In genomic region chr17:42313773-42314566, GRCh38 we compare ENCODE assay signal across 10 cellular contexts. TPM values are rescaled to one million over a fixed set of nuclear protein-coding genes. Genes with fewer than 3 reads are reported as not detected.
A peak's percentile ranks its signal among the peaks of the same experiment; 100 is the strongest.
DNase-seq lines count a peak whose midpoint lies in the region; ATAC-seq, FAIRE-seq and TF ChIP-seq lines count a peak whose summit lies in the region.
"Had no signal": no experiment of that assay in that cellular context is flagged by ENCODE, and none has a peak within 500 bp of the region (broad histone marks: within the 10 kb centered on the region; RNA-seq: fewer than 3 reads in every experiment).

No MANE protein-coding gene starts in this region.

- ATAC-seq in activated T-cell treated with anti-CD3 and anti-CD28 coated beads, Interleukin-2, amount 50 U/mL, for 4 hours: no peak
- no peak for ATAC-seq in upper lobe of right lung
- no peak for ATAC-seq in HG03095 (IDR thresholded peaks at IDR 0.05; ENCODE audit: unreplicated experiment)

- peaks cover 2% of the 10 kb centered on the region for H3K9me1 ChIP-seq in keratinocyte (ENCODE audit: control insufficient read depth, extremely low read depth, insufficient read depth, low read length)

- H3K4me2 ChIP-seq in keratinocyte (ENCODE audit: control insufficient read depth, extremely low read depth, insufficient read depth, low read depth, low read length): no peak overlapping the region

- intact Hi-C loops in upper lobe of right lung (cut with DNase I): no loop called here

- dilution Hi-C loops in keratinocyte (cut with MboI; ENCODE audit: extremely low pct_ligation_motif_present, low sequenced_read_pairs): loop anchor here (25.0 kb wide), 1 partner anchor 198 kb away; no protein-coding TSS in a partner anchor

- peaks cover 72% of the 10 kb centered on the region for H3K4me1 Mint-ChIP-seq in activated T-cell treated with anti-CD3 and anti-CD28 coated beads, Interleukin-2, amount 50 U/mL, for 4 hours (ENCODE audit: low read depth)

- H3K27me3 ChIP-seq in keratinocyte (ENCODE audit: control insufficient read depth, extremely low read depth, insufficient read depth, low read length): no peaks in the 10 kb centered on the region
- H3K27me3 ChIP-seq in upper lobe of right lung: no peaks in the 10 kb centered on the region

- no peaks in the 10 kb centered on the region for H3K9me3 Mint-ChIP-seq in activated T-cell treated with anti-CD3 and anti-CD28 coated beads, Interleukin-2, amount 50 U/mL, for 4 hours

- H3K79me2 ChIP-seq in keratinocyte (ENCODE audit: control insufficient read depth, insufficient read depth, low read length): no peaks in the 10 kb centered on the region

- H3K36me3 ChIP-seq in keratinocyte (ENCODE audit: control insufficient read depth in 2 of 2, extremely low read depth in 1 of 2, insufficient read depth in 2 of 2, low read length in 2 of 2): peaks cover 20 to 26% of the 10 kb centered on the region in 2 experiments
- H3K36me3 ChIP-seq in upper lobe of right lung: peaks cover 77% of the 10 kb centered on the region

- H3K36me3 Mint-ChIP-seq in activated T-cell treated with anti-CD3 and anti-CD28 coated beads, Interleukin-2, amount 50 U/mL, for 4 hours (ENCODE audit: insufficient read depth): peaks cover 43% of the 10 kb centered on the region

- H3K9ac ChIP-seq in keratinocyte (ENCODE audit: control insufficient read depth, extremely low read depth, insufficient read depth, low read length): no peak overlapping the region

- peaks cover 15% of the 10 kb centered on the region for H3K4me1 ChIP-seq in keratinocyte (ENCODE audit: control insufficient read depth, extremely low read depth, insufficient read depth, low read length)
- H3K4me1 ChIP-seq in upper lobe of right lung: peaks cover 32% of the 10 kb centered on the region

- no peak overlapping the region for H3K4me3 Mint-ChIP-seq in activated T-cell treated with anti-CD3 and anti-CD28 coated beads, Interleukin-2, amount 50 U/mL, for 4 hours
- H3K4me3 Mint-ChIP-seq: CD14-positive monocyte had no signal

- FAIRE-seq in keratinocyte (lab: Jason Lieb, UNC): peak; percentile 67

- no peaks in the 10 kb centered on the region for H3K27me3 Mint-ChIP-seq in activated T-cell treated with anti-CD3 and anti-CD28 coated beads, Interleukin-2, amount 50 U/mL, for 4 hours (ENCODE audit: low read depth)

- peak; percentile 46 for DNase-seq in stimulated activated CD4-positive, alpha-beta T cell treated with anti-CD3 and anti-CD28 coated beads, Interleukin-1b, Interleukin-23, amount 100 ng/mL, for 48 hours
- DNase-seq in stimulated activated CD4-positive, alpha-beta T cell treated with anti-CD3 and anti-CD28 coated beads, Interleukin-12 subunit alpha, Interleukin-12 subunit beta, amount 100 ng/mL, for 4 hours: no peak
- peak; percentile 55 for DNase-seq in activated T-cell treated with anti-CD3 and anti-CD28 coated beads, Interleukin-2, amount 50 U/mL, for 4 hours
- DNase-seq in keratinocyte (ENCODE audit: low read depth, low spot score) (no peak), upper lobe of right lung (no peak), NCI-H748 treated with DMSO at 0.1 percent for 48 hours (lab: John Stamatoyannopoulos, UW) (no peak)
- no peak for DNase-seq in effector CD4-positive, alpha-beta T cell

- no peak overlapping the region for H2AFZ ChIP-seq in keratinocyte (ENCODE audit: control insufficient read depth, low read length)

- H3K4me3 ChIP-seq in keratinocyte (ENCODE audit: control insufficient read depth in 2 of 3, extremely low read depth in 1 of 3, insufficient read depth in 2 of 3, low read depth in 1 of 3, low read length in 3 of 3) (no peak overlapping the region), upper lobe of right lung (no peak overlapping the region)

- H3K9me3 ChIP-seq in keratinocyte (ENCODE audit: control insufficient read depth, low read depth, low read length) (no peaks in the 10 kb centered on the region), upper lobe of right lung (no peaks in the 10 kb centered on the region)

- peak overlapping the region; percentile 50 for H3K27ac ChIP-seq in keratinocyte (ENCODE audit: control insufficient read depth, insufficient read depth, low read length)
- H3K27ac ChIP-seq in upper lobe of right lung: peak overlapping the region; percentile 11
- H3K27ac ChIP-seq: VCaP had no signal

- TF ChIP-seq CTCF in keratinocyte (optimal IDR thresholded peaks at IDR 0.05 in 1 of 3, IDR thresholded peaks at IDR 0.05 in 1 of 3, conservative IDR thresholded peaks at IDR 0.05 in 1 of 3; ENCODE audit: extremely low read depth in 1 of 3, insufficient read depth in 2 of 3, low read length in 3 of 3) (no peak), upper lobe of right lung (IDR thresholded peaks at IDR 0.05) (no peak)

- peaks cover 2% of the 10 kb centered on the region for H4K20me1 ChIP-seq in keratinocyte (ENCODE audit: control insufficient read depth, extremely low read depth, insufficient read depth, low read length)

RNA-seq across cellular contexts. Expression of gene STAT5A, which starts 25.7 kb away (rescaled TPM):
- total RNA-seq in activated T-cell treated with anti-CD3 and anti-CD28 coated beads, Interleukin-2, amount 50 U/mL, for 4 hours: 100 to 1,000 TPM; 193 to 264 (median 220) TPM
- polyA plus RNA-seq in keratinocyte: 0.28 to 0.53 TPM (median 0.51 TPM) in 3 replicates
- polyA plus RNA-seq in keratinocyte (2011; ENCODE audit: low read depth): 1.7 TPM
- polyA plus RNA-seq in keratinocyte (2011; cell fraction: cytosol; rRNA removed): 0.32 and 0.61 TPM in 2 replicates
- polyA plus RNA-seq in keratinocyte (2011; cell fraction: nucleus; rRNA removed): 0.64 and 1.2 TPM in 2 replicates
- 0.39 and 2.2 TPM in 2 replicates for polyA plus RNA-seq in keratinocyte (2012; ENCODE audit: low replicate concordance)
- polyA minus RNA-seq in keratinocyte: 0.43 to 2.8 TPM (median 0.77 TPM) in 3 replicates
- polyA minus RNA-seq in keratinocyte (2011; cell fraction: cytosol; rRNA and poly(A)+ RNA removed): 1.2 TPM
- polyA minus RNA-seq in keratinocyte (2011; cell fraction: nucleus; rRNA and poly(A)+ RNA removed): 0.74 and 3.1 TPM in 2 replicates
- total RNA-seq in upper lobe of right lung: 42.0 TPM

RNA-seq across cellular contexts. Expression of gene STAT5B, which starts 37.8 kb away (rescaled TPM):
- 10 to 100 TPM; 62.9 to 86.7 (median 71.9) TPM for total RNA-seq in activated T-cell treated with anti-CD3 and anti-CD28 coated beads, Interleukin-2, amount 50 U/mL, for 4 hours
- 10.9 to 16.1 TPM (median 12.4 TPM) in 3 replicates for polyA plus RNA-seq in keratinocyte
- 7.1 TPM for polyA plus RNA-seq in keratinocyte (2011; ENCODE audit: low read depth)
- polyA plus RNA-seq in keratinocyte (2011; cell fraction: cytosol; rRNA removed): 7.8 and 11.7 TPM in 2 replicates
- polyA plus RNA-seq in keratinocyte (2011; cell fraction: nucleus; rRNA removed): 30.5 and 32.6 TPM in 2 replicates
- 8.2 and 9.9 TPM in 2 replicates for polyA plus RNA-seq in keratinocyte (2012; ENCODE audit: low replicate concordance)
- polyA minus RNA-seq in keratinocyte: 11.5 to 18.1 TPM (median 13.1 TPM) in 3 replicates
- 16.9 TPM for polyA minus RNA-seq in keratinocyte (2011; cell fraction: cytosol; rRNA and poly(A)+ RNA removed)
- 11.2 and 13.8 TPM in 2 replicates for polyA minus RNA-seq in keratinocyte (2011; cell fraction: nucleus; rRNA and poly(A)+ RNA removed)
- total RNA-seq in upper lobe of right lung: 71.0 TPM

Comparison
In these comparisons a context has a peak if more than half of its experiments do, and no peak if none do; other contexts are left out.
1. DNase-seq: peak in stimulated activated CD4-positive, alpha-beta T cell treated with anti-CD3 and anti-CD28 coated beads, Interleukin-1b, Interleukin-23, amount 100 ng/mL, for 48 hours (single experiment) and activated T-cell treated with anti-CD3 and anti-CD28 coated beads, Interleukin-2, amount 50 U/mL, for 4 hours (single experiment); none in stimulated activated CD4-positive, alpha-beta T cell treated with anti-CD3 and anti-CD28 coated beads, Interleukin-12 subunit alpha, Interleukin-12 subunit beta, amount 100 ng/mL, for 4 hours (single experiment), keratinocyte (single experiment), upper lobe of right lung (single experiment), NCI-H748 treated with DMSO at 0.1 percent for 48 hours (single experiment) and effector CD4-positive, alpha-beta T cell (single experiment).